ENCODE assay signal across 8 cellular contexts in the genomic region with DNA sequence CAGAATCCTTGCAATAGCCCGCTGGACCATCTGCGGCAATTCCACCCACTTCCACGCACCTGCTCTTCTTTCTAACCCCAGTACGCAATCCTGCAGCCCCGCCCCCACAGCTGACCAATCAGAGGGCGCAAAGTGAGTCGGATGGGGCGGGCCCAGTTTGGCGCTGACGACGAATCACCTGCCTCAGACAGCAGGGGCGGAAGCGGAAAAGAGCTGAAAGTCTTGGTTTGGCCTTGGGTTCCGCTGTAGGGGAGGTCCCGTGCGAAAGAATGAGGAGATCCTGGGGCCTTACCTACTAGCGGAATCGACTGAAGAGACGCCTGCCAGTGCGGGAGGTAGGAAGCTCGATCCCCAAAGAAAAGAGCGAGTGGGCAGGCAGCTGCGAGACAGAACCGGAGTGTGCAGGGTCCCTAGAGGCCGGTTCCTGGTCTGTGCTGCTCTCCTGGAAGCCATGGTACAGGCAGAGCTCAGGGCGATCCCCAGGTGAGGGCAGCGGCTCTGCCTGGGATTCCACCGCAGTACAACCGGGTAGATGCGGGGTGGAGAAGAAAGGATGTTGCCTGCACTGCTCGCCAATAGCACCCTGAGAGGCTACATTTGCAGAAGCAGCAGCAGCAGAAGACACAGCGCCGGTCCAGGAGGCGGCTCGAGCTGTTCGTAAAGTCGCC. TPM values are rescaled to one million over a fixed set of nuclear protein-coding genes. Genes with fewer than 3 reads are reported as not detected.
DNase-seq lines count a peak whose midpoint lies in the region; ATAC-seq and TF ChIP-seq lines count a peak whose summit lies in the region.

A gene (plus strand): TSS at position 225 of the 668 bp plus-strand sequence. CDS start 560 bp downstream, outside the sequence.

- H3K27me3 ChIP-seq in KMS-11 (ENCODE audit: insufficient read depth, low read depth) (no peaks in the 10 kb centered on the region), Peyer's patch (no peaks in the 10 kb centered on the region), muscle layer of colon (ENCODE audit: control insufficient read depth in 1 of 2, insufficient read depth in 2 of 2, low read length in 2 of 2) (no peaks in the 10 kb centered on the region)

- H3K9me3 ChIP-seq in Peyer's patch (no peaks in the 10 kb centered on the region), muscle layer of colon (ENCODE audit: low read length) (no peaks in the 10 kb centered on the region)

- peak; percentile 100 for ATAC-seq in GM21737 (IDR thresholded peaks at IDR 0.05; ENCODE audit: unreplicated experiment)
- peak; percentile 100 for ATAC-seq in esophagus mucosa

- peak within 1 kb of the TSS; percentile 55; the same call in 1 of the 2 replicates for H3K9ac ChIP-seq in KMS-11
- peak within 1 kb of the TSS; percentile 66 for H3K9ac ChIP-seq in muscle layer of colon (ENCODE audit: low read length)

- peaks cover 31% of the 10 kb centered on the region for H3K4me1 ChIP-seq in KMS-11 (ENCODE audit: low read depth, poor library complexity, severe bottlenecking)
- H3K4me1 ChIP-seq in Peyer's patch, result peaks cover 0 to 28% (median 8%) of the 10 kb centered on the region in 4 donors
- H3K4me1 ChIP-seq in muscle layer of colon (ENCODE audit: insufficient read depth, low read length), result peaks cover 18% of the 10 kb centered on the region

- TF ChIP-seq CTCF in KMS-11 (conservative IDR thresholded peaks at IDR 0.05; ENCODE audit: low read depth, low read length), result no peak
- peak in 5 of 6 experiments; percentile 5 to 37 (median 30) for TF ChIP-seq CTCF in Peyer's patch (IDR thresholded peaks at IDR 0.05)

- H3K27ac ChIP-seq in KMS-11 (peak within 1 kb of the TSS; percentile 59), Peyer's patch (peak within 1 kb of the TSS; percentile 68 to 88 (median 84)), muscle layer of colon (ENCODE audit: low read depth, low read length) (peak within 1 kb of the TSS; percentile 41)

- H2AFZ ChIP-seq in KMS-11 (ENCODE audit: low read depth), result peak within 1 kb of the TSS; percentile 84

- H3K36me3 ChIP-seq in KMS-11 (ENCODE audit: insufficient read depth) (no peaks in the 10 kb centered on the region), Peyer's patch (peaks cover 0 to 5% (median 0%) of the 10 kb centered on the region in 3 donors), muscle layer of colon (ENCODE audit: insufficient read depth, low read length) (peaks cover 6% of the 10 kb centered on the region)

- DNase-seq in DMS53 treated with DMSO at 0.1 percent for 48 hours (lab: John Stamatoyannopoulos, UW; ENCODE audit: unreplicated experiment) (peak; percentile 88), Peyer's patch (peak; percentile 99 to 100 (median 99))
- peak; percentile 99 to 100 for DNase-seq in activated T-cell treated with anti-CD3 and anti-CD28 coated beads, Interleukin-2, amount 50 U/mL, for 48 hours
- DNase-seq in stimulated activated CD8-positive, alpha-beta memory T cell treated with anti-CD3 and anti-CD28 coated beads, Interleukin-7, amount 100 ng/mL, for 24 hours (ENCODE audit: low read depth), result peak; percentile 99

- peaks cover 32% of the 10 kb centered on the region for H3K79me2 ChIP-seq in KMS-11 (ENCODE audit: insufficient read depth, low read depth)

- TF ChIP-seq POLR2A in Peyer's patch (IDR thresholded peaks at IDR 0.05), result peak; percentile 44 to 72

- H3K4me2 ChIP-seq in KMS-11, result peak within 1 kb of the TSS; percentile 94

- no peaks in the 10 kb centered on the region for H4K20me1 ChIP-seq in KMS-11 (ENCODE audit: insufficient read depth)

- H3K4me3 ChIP-seq in KMS-11 (IDR thresholded peaks at IDR 0.05; ENCODE audit: insufficient read depth, low read depth, low read length) (peak within 1 kb of the TSS; percentile 75), Peyer's patch (peak within 1 kb of the TSS; percentile 57 to 92 (median 72)), muscle layer of colon (ENCODE audit: low read depth in 1 of 2, low read length in 2 of 2) (peak within 1 kb of the TSS; percentile 60 to 91)

RNA-seq across cellular contexts. Expression of the gene that starts here (rescaled TPM):
- total RNA-seq in Peyer's patch (10 to 100 TPM; 23.7 to 38.0 (median 27.9) TPM), esophagus mucosa (18.1 TPM)

Comparison
In these comparisons a context has a peak if more than half of its experiments do, and no peak if none do; other contexts are left out.
1. Peak in every context shown above with its lines: DNase-seq, ATAC-seq, H3K4me3 ChIP-seq and H3K27ac ChIP-seq.